ENCODE assay signal across 17 cellular contexts in genomic region chr1:178121883-178122282, GRCh38. TPM values are rescaled to one million over a fixed set of nuclear protein-coding genes. Genes with fewer than 3 reads are reported as not detected.
DNase-seq lines count a peak whose midpoint lies in the region; ATAC-seq lines count a peak whose summit lies in the region.
"Had no signal": no experiment of that assay in that cellular context is flagged by ENCODE, and none has a peak within 500 bp of the region (broad histone marks: within the 10 kb centered on the region; RNA-seq: fewer than 3 reads in every experiment).

No MANE protein-coding gene starts in this region.

- no peak overlapping the region for H3K4me2 ChIP-seq in neuronal stem cell (ENCODE audit: insufficient read depth, low read length, poor library complexity, severe bottlenecking)

- ATAC-seq in GM18868 (IDR thresholded peaks at IDR 0.05; ENCODE audit: unreplicated experiment) = peak; percentile 8
- ATAC-seq in esophagus mucosa = no peak
- no peak for ATAC-seq in HG02763 (IDR thresholded peaks at IDR 0.05; ENCODE audit: unreplicated experiment)
- ATAC-seq: Right ventricle myocardium inferior had no signal

- no CpG with 5 or more reads among the region's 4 CpGs for WGBS in neuronal stem cell (ENCODE audit: extremely low coverage in 2 of 2, insufficient read length in 2 of 2, insufficient replicate concordance in 1 of 2), 2 donors

- H3K36me3 ChIP-seq in HUES6 (ENCODE audit: control insufficient read depth, insufficient read depth, low read length) = no peaks in the 10 kb centered on the region; the same call in none of the 2 replicates
- H3K36me3 ChIP-seq in neuronal stem cell (replicated peaks in 1 of 2; ENCODE audit: control insufficient read depth in 2 of 2, insufficient read depth in 2 of 2, low read length in 2 of 2) = no peaks in the 10 kb centered on the region
- H3K36me3 ChIP-seq: sigmoid colon had no signal

- H2AFZ ChIP-seq in neuronal stem cell (ENCODE audit: low read length) = peak overlapping the region; percentile 19

- no peak overlapping the region for H4K91ac ChIP-seq in neuronal stem cell (ENCODE audit: low read depth, low read length, poor library complexity)

- H3K23ac ChIP-seq in neuronal stem cell (ENCODE audit: low read depth, low read length, poor library complexity) = no peak overlapping the region

- H2BK120ac ChIP-seq in neuronal stem cell (ENCODE audit: low read depth, low read length) = no peak overlapping the region

- H3K4ac ChIP-seq in neuronal stem cell (ENCODE audit: low read length) = no peak overlapping the region

- DNase-seq in epithelial cell of prostate (ENCODE audit: low read depth, low spot score) = no peak
- peak; percentile 11 for DNase-seq in neuronal stem cell (ENCODE audit: low spot score)
- no peak for DNase-seq in anterior cingulate cortex (lab: John Stamatoyannopoulos, UW)
- no peak for DNase-seq in A172 (ENCODE audit: low spot score)
- DNase-seq: activated effector memory CD4-positive, alpha-beta T cell treated with Interleukin-2 at 50 U/mL for 16 hours; aorta; glutamatergic neuron; mesendoderm; NCI-H2171 treated with DMSO at 0.1 percent for 48 hours; NK-92 treated with Interleukin-12 subunit alpha and Interleukin-12 subunit beta, amount 100 ng/mL, for 24 hours; sigmoid colon; stimulated activated CD4-positive, alpha-beta T cell treated with anti-CD3 and anti-CD28 coated beads, Interleukin-4, amount 100 ng/mL, for 1 hour had no signal

- no peaks in the 10 kb centered on the region for H3K79me1 ChIP-seq in neuronal stem cell (ENCODE audit: low read depth, low read length)

- H2AK5ac ChIP-seq in neuronal stem cell (ENCODE audit: low read depth, low read length) = no peak overlapping the region

- H2BK12ac ChIP-seq in neuronal stem cell (ENCODE audit: low read length) = no peak overlapping the region

- H3K27me3 ChIP-seq in HUES6 (ENCODE audit: control insufficient read depth, insufficient read depth, low read length) (no peaks in the 10 kb centered on the region), neuronal stem cell (ENCODE audit: control insufficient read depth in 3 of 3, insufficient read depth in 3 of 3, low read depth in 1 of 3, low read length in 3 of 3) (no peaks in the 10 kb centered on the region)
- H3K27me3 ChIP-seq: sigmoid colon had no signal

- H3K4me3 ChIP-seq in HUES6 (ENCODE audit: low read depth, low read length) (no peak overlapping the region), neuronal stem cell (ENCODE audit: low read length in 2 of 2) (peak overlapping the region in 1 of 2 donors; percentile 1)
- H3K4me3 ChIP-seq: sigmoid colon had no signal

- H2BK15ac ChIP-seq in neuronal stem cell (ENCODE audit: low read length) = no peak overlapping the region

- H3K27ac ChIP-seq in HUES6 (ENCODE audit: low read depth, low read length) (peak overlapping the region; percentile 33; the same call in 1 of the 2 replicates), epithelial cell of prostate (peak overlapping the region; percentile 98), neuronal stem cell (replicated peaks; ENCODE audit: low read length) (no peak overlapping the region)
- H3K27ac ChIP-seq: sigmoid colon had no signal

- peaks cover 22% of the 10 kb centered on the region for H3K9me3 ChIP-seq in HUES6 (ENCODE audit: control insufficient read depth, insufficient read depth, low read depth, low read length)
- H3K9me3 ChIP-seq in neuronal stem cell (replicated peaks in 1 of 2; ENCODE audit: control insufficient read depth in 2 of 2, insufficient read depth in 1 of 2, low read depth in 1 of 2, low read length in 2 of 2) = peaks cover 1 to 16% of the 10 kb centered on the region in 2 donors
- H3K9me3 ChIP-seq: sigmoid colon had no signal

- H3K4me1 ChIP-seq in HUES6 (ENCODE audit: control insufficient read depth, insufficient read depth, low read length) (peaks cover 18% of the 10 kb centered on the region), neuronal stem cell (ENCODE audit: control insufficient read depth in 2 of 2, insufficient read depth in 1 of 2, low read depth in 1 of 2, low read length in 2 of 2) (peaks cover 3 to 8% of the 10 kb centered on the region in 2 donors)

- no peak overlapping the region for H3K18ac ChIP-seq in neuronal stem cell (ENCODE audit: low read length)

- no peak overlapping the region for H4K8ac ChIP-seq in neuronal stem cell (ENCODE audit: low read depth, low read length)

- no peak overlapping the region for H2BK5ac ChIP-seq in neuronal stem cell (ENCODE audit: low read length)

- no peak overlapping the region for H3K9ac ChIP-seq in HUES6 (ENCODE audit: low read length)
- H3K9ac ChIP-seq in neuronal stem cell (ENCODE audit: low read depth, low read length, poor library complexity) = no peak overlapping the region

- H3K14ac ChIP-seq in neuronal stem cell (ENCODE audit: low read length) = no peak overlapping the region

RNA-seq across cellular contexts. Expression of gene RASAL2, which starts 28.0 kb away (rescaled TPM):
- polyA plus RNA-seq in neuronal stem cell (2013, experiment 1 of 2) = 7.1 TPM
- polyA plus RNA-seq in neuronal stem cell (2013, experiment 2 of 2) = 7.1 TPM
- total RNA-seq in esophagus mucosa = 19.2 TPM
- total RNA-seq in A172 (2014; rRNA removed; shearing (Covaris generic)) = 18.7 and 23.8 TPM in 2 replicates
